In the genomic region with DNA sequence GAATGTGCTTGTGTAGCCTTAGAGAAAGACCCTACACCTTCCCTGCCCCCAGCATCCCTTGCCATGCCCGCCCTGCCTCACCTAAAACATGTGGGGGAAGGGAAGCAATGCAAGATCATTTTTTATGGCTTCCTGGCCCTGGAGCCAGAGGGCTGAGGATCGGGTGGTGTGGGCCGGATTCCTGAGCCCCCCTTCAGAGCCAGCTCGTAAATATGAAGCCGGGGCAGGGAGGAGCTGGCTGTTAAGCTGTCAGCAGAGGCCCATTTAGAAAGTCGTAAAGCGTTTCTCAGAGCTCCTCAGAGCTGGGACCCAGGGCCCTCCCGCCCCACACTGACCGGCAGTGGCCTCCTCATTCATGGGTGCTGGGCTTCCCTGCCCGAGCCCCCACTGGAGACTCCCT, we compare ENCODE assay signal across 1 cellular context.
TF ChIP-seq lines count a peak whose summit lies in the region.

No MANE protein-coding gene starts in this region.

TF ChIP-seq in HEK293, 187 proteins besides CTCF, POLR2A, EP300 and RAD21 (continued from another document and continues in another):
- TF ChIP-seq, protein P1, sequence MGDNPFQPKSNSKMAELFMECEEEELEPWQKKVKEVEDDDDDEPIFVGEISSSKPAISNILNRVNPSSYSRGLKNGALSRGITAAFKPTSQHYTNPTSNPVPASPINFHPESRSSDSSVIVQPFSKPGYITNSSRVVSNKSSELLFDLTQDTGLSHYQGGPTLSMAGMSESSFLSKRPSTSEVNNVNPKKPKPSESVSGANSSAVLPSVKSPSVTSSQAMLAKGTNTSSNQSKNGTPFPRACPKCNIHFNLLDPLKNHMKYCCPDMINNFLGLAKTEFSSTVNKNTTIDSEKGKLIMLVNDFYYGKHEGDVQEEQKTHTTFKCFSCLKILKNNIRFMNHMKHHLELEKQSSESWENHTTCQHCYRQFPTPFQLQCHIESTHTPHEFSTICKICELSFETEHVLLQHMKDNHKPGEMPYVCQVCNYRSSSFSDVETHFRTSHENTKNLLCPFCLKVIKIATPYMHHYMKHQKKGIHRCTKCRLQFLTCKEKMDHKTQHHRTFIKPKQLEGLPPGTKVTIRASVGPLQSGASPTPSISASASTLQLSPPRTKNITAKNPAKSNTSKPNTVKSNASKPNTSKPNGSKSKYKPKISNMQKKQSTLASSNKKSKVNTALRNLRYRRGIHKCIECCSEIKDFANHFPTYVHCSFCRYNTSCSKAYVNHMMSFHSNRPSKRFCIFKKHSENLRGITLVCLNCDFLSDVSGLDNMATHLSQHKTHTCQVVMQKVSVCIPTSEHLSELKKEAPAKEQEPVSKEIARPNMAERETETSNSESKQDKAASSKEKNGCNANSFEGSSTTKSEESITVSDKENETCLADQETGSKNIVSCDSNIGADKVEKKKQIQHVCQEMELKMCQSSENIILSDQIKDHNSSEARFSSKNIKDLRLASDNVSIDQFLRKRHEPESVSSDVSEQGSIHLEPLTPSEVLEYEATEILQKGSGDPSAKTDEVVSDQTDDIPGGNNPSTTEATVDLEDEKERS (tag by site-specific recombination; IDR thresholded peaks at IDR 0.05): no peak
- TF ChIP-seq OVOL3 (tag by site-specific recombination; IDR thresholded peaks at IDR 0.05): no peak
- TF ChIP-seq ZNF560 (tag by site-specific recombination; IDR thresholded peaks at IDR 0.05; ENCODE audit: borderline replicate concordance): no peak
- no peak; the same call in 1 of the 2 replicates for TF ChIP-seq KLF7 (tag by site-specific recombination; IDR thresholded peaks at IDR 0.05; ENCODE audit: borderline replicate concordance)
- no peak for TF ChIP-seq ZNF239 (tag by site-specific recombination; IDR thresholded peaks at IDR 0.05)
- no peak for TF ChIP-seq ZNF76 (tag by site-specific recombination; IDR thresholded peaks at IDR 0.05; ENCODE audit: borderline replicate concordance, low read depth)
- no peak for TF ChIP-seq ZNF664 (tag by site-specific recombination; IDR thresholded peaks at IDR 0.05)
- peak; percentile 98 for TF ChIP-seq IKZF3 (tag by site-specific recombination; IDR thresholded peaks at IDR 0.05)
- TF ChIP-seq ZNF596 (tag by site-specific recombination; IDR thresholded peaks at IDR 0.05): 0 out of 2 replicates have a peak, but pooled peaks have one; percentile 10
- TF ChIP-seq TRIM28 (IDR thresholded peaks at IDR 0.05; ENCODE audit: borderline replicate concordance, low read length): 0 out of 2 replicates have a peak, but pooled peaks have one; percentile 81
- peak; percentile 63 for TF ChIP-seq EGR2 (tag by site-specific recombination; IDR thresholded peaks at IDR 0.05; ENCODE audit: low read depth)
- no peak for TF ChIP-seq ZNF837 (tag by site-specific recombination; IDR thresholded peaks at IDR 0.05)
- no peak for TF ChIP-seq ZNF223 (tag by site-specific recombination; IDR thresholded peaks at IDR 0.05)
- TF ChIP-seq, protein P2, sequence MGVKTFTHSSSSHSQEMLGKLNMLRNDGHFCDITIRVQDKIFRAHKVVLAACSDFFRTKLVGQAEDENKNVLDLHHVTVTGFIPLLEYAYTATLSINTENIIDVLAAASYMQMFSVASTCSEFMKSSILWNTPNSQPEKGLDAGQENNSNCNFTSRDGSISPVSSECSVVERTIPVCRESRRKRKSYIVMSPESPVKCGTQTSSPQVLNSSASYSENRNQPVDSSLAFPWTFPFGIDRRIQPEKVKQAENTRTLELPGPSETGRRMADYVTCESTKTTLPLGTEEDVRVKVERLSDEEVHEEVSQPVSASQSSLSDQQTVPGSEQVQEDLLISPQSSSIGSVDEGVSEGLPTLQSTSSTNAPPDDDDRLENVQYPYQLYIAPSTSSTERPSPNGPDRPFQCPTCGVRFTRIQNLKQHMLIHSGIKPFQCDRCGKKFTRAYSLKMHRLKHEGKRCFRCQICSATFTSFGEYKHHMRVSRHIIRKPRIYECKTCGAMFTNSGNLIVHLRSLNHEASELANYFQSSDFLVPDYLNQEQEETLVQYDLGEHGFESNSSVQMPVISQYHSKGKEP (tag by site-specific recombination; IDR thresholded peaks at IDR 0.05): peak; percentile 84; the same call in 1 of the 2 replicates
- TF ChIP-seq ZNF16 (tag by site-specific recombination; IDR thresholded peaks at IDR 0.05; ENCODE audit: low read depth): no peak
- no peak for TF ChIP-seq ZNF48 (tag by site-specific recombination; IDR thresholded peaks at IDR 0.05)
- TF ChIP-seq ZNF747 (tag by site-specific recombination; IDR thresholded peaks at IDR 0.05): no peak
- TF ChIP-seq ZBTB8A (tag by site-specific recombination; IDR thresholded peaks at IDR 0.05): peak; percentile 91
- TF ChIP-seq ZNF423 (tag by site-specific recombination; IDR thresholded peaks at IDR 0.05): peak; percentile 88
- peak; percentile 81 for TF ChIP-seq ZNF341 (tag by site-specific recombination; IDR thresholded peaks at IDR 0.05; ENCODE audit: low read depth)
- TF ChIP-seq ZNF658 (tag by site-specific recombination; IDR thresholded peaks at IDR 0.05): no peak
- TF ChIP-seq, protein P3, sequence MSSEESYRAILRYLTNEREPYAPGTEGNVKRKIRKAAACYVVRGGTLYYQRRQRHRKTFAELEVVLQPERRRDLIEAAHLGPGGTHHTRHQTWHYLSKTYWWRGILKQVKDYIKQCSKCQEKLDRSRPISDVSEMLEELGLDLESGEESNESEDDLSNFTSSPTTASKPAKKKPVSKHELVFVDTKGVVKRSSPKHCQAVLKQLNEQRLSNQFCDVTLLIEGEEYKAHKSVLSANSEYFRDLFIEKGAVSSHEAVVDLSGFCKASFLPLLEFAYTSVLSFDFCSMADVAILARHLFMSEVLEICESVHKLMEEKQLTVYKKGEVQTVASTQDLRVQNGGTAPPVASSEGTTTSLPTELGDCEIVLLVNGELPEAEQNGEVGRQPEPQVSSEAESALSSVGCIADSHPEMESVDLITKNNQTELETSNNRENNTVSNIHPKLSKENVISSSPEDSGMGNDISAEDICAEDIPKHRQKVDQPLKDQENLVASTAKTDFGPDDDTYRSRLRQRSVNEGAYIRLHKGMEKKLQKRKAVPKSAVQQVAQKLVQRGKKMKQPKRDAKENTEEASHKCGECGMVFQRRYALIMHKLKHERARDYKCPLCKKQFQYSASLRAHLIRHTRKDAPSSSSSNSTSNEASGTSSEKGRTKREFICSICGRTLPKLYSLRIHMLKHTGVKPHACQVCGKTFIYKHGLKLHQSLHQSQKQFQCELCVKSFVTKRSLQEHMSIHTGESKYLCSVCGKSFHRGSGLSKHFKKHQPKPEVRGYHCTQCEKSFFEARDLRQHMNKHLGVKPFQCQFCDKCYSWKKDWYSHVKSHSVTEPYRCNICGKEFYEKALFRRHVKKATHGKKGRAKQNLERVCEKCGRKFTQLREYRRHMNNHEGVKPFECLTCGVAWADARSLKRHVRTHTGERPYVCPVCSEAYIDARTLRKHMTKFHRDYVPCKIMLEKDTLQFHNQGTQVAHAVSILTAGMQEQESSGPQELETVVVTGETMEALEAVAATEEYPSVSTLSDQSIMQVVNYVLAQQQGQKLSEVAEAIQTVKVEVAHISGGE (tag by site-specific recombination; conservative IDR thresholded peaks at IDR 0.05; ENCODE audit: low read depth): no peak
- TF ChIP-seq, protein P4, sequence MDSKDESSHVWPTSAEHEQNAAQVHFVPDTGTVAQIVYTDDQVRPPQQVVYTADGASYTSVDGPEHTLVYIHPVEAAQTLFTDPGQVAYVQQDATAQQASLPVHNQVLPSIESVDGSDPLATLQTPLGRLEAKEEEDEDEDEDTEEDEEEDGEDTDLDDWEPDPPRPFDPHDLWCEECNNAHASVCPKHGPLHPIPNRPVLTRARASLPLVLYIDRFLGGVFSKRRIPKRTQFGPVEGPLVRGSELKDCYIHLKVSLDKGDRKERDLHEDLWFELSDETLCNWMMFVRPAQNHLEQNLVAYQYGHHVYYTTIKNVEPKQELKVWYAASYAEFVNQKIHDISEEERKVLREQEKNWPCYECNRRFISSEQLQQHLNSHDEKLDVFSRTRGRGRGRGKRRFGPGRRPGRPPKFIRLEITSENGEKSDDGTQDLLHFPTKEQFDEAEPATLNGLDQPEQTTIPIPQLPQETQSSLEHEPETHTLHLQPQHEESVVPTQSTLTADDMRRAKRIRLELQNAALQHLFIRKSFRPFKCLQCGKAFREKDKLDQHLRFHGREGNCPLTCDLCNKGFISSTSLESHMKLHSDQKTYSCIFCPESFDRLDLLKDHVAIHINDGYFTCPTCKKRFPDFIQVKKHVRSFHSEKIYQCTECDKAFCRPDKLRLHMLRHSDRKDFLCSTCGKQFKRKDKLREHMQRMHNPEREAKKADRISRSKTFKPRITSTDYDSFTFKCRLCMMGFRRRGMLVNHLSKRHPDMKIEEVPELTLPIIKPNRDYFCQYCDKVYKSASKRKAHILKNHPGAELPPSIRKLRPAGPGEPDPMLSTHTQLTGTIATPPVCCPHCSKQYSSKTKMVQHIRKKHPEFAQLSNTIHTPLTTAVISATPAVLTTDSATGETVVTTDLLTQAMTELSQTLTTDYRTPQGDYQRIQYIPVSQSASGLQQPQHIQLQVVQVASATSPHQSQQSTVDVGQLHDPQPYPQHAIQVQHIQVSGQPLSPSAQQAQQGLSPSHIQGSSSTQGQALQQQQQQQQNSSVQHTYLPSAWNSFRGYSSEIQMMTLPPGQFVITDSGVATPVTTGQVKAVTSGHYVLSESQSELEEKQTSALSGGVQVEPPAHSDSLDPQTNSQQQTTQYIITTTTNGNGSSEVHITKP (tag by site-specific recombination; IDR thresholded peaks at IDR 0.05): 0 out of 2 replicates have a peak, but pooled peaks have one; percentile 42
- TF ChIP-seq ZNF394 (tag by site-specific recombination; IDR thresholded peaks at IDR 0.05; ENCODE audit: borderline replicate concordance): peak; percentile 23; the same call in 1 of the 2 replicates
- TF ChIP-seq, protein P5, sequence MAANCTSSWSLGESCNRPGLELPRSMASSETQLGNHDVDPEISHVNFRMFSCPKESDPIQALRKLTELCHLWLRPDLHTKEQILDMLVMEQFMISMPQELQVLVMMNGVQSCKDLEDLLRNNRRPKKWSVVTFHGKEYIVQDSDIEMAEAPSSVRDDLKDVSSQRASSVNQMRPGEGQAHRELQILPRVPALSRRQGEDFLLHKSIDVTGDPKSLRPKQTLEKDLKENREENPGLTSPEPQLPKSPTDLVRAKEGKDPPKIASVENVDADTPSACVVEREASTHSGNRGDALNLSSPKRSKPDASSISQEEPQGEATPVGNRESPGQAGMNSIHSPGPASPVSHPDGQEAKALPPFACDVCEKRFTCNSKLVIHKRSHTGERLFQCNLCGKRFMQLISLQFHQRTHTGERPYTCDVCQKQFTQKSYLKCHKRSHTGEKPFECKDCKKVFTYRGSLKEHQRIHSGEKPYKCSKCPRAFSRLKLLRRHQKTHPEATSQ (tag by site-specific recombination; IDR thresholded peaks at IDR 0.05): no peak
- TF ChIP-seq ZNF37A (tag by site-specific recombination; IDR thresholded peaks at IDR 0.05): no peak
- peak; percentile 79 for TF ChIP-seq FEZF1 (tag by site-specific recombination; IDR thresholded peaks at IDR 0.05)
- TF ChIP-seq ZNF169 (tag by site-specific recombination; IDR thresholded peaks at IDR 0.05): no peak
- TF ChIP-seq, protein P6, sequence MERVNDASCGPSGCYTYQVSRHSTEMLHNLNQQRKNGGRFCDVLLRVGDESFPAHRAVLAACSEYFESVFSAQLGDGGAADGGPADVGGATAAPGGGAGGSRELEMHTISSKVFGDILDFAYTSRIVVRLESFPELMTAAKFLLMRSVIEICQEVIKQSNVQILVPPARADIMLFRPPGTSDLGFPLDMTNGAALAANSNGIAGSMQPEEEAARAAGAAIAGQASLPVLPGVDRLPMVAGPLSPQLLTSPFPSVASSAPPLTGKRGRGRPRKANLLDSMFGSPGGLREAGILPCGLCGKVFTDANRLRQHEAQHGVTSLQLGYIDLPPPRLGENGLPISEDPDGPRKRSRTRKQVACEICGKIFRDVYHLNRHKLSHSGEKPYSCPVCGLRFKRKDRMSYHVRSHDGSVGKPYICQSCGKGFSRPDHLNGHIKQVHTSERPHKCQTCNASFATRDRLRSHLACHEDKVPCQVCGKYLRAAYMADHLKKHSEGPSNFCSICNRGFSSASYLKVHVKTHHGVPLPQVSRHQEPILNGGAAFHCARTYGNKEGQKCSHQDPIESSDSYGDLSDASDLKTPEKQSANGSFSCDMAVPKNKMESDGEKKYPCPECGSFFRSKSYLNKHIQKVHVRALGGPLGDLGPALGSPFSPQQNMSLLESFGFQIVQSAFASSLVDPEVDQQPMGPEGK (tag by site-specific recombination; IDR thresholded peaks at IDR 0.05): peak; percentile 93
- TF ChIP-seq PRDM1 (tag by site-specific recombination; IDR thresholded peaks at IDR 0.05): no peak
- peak; percentile 69; the same call in 1 of the 2 replicates for TF ChIP-seq KLF16 (tag by site-specific recombination; IDR thresholded peaks at IDR 0.05)
- TF ChIP-seq ZNF23 (tag by site-specific recombination; IDR thresholded peaks at IDR 0.05; ENCODE audit: borderline replicate concordance): no peak
- TF ChIP-seq, protein P7, sequence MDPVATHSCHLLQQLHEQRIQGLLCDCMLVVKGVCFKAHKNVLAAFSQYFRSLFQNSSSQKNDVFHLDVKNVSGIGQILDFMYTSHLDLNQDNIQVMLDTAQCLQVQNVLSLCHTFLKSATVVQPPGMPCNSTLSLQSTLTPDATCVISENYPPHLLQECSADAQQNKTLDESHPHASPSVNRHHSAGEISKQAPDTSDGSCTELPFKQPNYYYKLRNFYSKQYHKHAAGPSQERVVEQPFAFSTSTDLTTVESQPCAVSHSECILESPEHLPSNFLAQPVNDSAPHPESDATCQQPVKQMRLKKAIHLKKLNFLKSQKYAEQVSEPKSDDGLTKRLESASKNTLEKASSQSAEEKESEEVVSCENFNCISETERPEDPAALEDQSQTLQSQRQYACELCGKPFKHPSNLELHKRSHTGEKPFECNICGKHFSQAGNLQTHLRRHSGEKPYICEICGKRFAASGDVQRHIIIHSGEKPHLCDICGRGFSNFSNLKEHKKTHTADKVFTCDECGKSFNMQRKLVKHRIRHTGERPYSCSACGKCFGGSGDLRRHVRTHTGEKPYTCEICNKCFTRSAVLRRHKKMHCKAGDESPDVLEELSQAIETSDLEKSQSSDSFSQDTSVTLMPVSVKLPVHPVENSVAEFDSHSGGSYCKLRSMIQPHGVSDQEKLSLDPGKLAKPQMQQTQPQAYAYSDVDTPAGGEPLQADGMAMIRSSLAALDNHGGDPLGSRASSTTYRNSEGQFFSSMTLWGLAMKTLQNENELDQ (tag by site-specific recombination; IDR thresholded peaks at IDR 0.05; ENCODE audit: low read depth): no peak
- TF ChIP-seq ZFHX2 (tag by site-specific recombination; conservative IDR thresholded peaks at IDR 0.05): peak; percentile 67
- TF ChIP-seq SP7 (tag by site-specific recombination; IDR thresholded peaks at IDR 0.05): peak; percentile 82
- TF ChIP-seq BCL11B (tag by site-specific recombination; IDR thresholded peaks at IDR 0.05; ENCODE audit: low read depth): no peak
- TF ChIP-seq ZBTB20 (tag by site-specific recombination; IDR thresholded peaks at IDR 0.05): peak; percentile 47; the same call in 1 of the 2 replicates
